ENCODE assay signal across 1 cellular context in the genomic region with DNA sequence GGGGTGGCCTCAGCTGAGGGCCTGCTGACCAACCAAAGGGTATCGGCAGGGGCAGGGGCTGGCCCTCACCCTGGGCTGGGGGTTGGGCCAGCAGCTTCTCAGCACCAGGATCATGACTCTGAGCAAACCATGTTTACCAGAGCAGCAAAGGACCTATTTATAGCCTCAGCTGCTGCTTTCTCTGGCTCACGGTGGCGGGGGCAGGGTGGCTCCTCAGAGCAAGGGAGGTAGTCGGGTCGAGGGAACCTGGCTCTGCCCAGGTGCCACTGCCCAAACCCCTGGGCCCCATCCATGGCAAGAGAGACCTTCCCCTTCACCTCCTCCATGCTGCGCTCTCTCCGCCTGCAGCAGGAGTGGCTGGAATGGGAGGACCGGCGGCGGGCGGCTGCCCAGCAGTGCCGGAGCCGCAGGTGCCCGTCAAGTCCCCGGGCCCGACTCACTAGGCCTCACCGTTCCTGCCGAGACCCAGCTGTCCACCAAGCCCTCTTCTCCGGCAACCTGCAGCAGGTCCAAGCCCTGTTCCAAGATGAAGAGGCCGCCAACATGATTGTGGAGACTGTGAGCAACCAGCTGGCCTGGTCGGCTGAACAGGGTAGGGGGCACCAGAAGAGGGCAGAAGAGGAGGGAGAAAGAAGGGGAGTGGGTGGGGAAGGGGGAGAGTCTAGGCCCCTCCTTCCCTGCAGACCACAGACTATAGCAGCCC.
TF ChIP-seq lines count a peak whose summit lies in the region.

A gene with protein sequence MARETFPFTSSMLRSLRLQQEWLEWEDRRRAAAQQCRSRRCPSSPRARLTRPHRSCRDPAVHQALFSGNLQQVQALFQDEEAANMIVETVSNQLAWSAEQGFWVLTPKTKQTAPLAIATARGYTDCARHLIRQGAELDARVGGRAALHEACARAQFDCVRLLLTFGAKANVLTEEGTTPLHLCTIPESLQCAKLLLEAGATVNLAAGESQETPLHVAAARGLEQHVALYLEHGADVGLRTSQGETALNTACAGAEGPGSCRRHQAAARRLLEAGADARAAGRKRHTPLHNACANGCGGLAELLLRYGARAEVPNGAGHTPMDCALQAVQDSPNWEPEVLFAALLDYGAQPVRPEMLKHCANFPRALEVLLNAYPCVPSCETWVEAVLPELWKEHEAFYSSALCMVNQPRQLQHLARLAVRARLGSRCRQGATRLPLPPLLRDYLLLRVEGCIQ (plus strand): TSS at position 206 of the 703 bp plus-strand sequence. CDS start 86 bp downstream, at position 292.

TF ChIP-seq in HepG2, 621 proteins besides CTCF, POLR2A, EP300 and RAD21 (continued from another document and continues in another):
- TF ChIP-seq, protein P1, sequence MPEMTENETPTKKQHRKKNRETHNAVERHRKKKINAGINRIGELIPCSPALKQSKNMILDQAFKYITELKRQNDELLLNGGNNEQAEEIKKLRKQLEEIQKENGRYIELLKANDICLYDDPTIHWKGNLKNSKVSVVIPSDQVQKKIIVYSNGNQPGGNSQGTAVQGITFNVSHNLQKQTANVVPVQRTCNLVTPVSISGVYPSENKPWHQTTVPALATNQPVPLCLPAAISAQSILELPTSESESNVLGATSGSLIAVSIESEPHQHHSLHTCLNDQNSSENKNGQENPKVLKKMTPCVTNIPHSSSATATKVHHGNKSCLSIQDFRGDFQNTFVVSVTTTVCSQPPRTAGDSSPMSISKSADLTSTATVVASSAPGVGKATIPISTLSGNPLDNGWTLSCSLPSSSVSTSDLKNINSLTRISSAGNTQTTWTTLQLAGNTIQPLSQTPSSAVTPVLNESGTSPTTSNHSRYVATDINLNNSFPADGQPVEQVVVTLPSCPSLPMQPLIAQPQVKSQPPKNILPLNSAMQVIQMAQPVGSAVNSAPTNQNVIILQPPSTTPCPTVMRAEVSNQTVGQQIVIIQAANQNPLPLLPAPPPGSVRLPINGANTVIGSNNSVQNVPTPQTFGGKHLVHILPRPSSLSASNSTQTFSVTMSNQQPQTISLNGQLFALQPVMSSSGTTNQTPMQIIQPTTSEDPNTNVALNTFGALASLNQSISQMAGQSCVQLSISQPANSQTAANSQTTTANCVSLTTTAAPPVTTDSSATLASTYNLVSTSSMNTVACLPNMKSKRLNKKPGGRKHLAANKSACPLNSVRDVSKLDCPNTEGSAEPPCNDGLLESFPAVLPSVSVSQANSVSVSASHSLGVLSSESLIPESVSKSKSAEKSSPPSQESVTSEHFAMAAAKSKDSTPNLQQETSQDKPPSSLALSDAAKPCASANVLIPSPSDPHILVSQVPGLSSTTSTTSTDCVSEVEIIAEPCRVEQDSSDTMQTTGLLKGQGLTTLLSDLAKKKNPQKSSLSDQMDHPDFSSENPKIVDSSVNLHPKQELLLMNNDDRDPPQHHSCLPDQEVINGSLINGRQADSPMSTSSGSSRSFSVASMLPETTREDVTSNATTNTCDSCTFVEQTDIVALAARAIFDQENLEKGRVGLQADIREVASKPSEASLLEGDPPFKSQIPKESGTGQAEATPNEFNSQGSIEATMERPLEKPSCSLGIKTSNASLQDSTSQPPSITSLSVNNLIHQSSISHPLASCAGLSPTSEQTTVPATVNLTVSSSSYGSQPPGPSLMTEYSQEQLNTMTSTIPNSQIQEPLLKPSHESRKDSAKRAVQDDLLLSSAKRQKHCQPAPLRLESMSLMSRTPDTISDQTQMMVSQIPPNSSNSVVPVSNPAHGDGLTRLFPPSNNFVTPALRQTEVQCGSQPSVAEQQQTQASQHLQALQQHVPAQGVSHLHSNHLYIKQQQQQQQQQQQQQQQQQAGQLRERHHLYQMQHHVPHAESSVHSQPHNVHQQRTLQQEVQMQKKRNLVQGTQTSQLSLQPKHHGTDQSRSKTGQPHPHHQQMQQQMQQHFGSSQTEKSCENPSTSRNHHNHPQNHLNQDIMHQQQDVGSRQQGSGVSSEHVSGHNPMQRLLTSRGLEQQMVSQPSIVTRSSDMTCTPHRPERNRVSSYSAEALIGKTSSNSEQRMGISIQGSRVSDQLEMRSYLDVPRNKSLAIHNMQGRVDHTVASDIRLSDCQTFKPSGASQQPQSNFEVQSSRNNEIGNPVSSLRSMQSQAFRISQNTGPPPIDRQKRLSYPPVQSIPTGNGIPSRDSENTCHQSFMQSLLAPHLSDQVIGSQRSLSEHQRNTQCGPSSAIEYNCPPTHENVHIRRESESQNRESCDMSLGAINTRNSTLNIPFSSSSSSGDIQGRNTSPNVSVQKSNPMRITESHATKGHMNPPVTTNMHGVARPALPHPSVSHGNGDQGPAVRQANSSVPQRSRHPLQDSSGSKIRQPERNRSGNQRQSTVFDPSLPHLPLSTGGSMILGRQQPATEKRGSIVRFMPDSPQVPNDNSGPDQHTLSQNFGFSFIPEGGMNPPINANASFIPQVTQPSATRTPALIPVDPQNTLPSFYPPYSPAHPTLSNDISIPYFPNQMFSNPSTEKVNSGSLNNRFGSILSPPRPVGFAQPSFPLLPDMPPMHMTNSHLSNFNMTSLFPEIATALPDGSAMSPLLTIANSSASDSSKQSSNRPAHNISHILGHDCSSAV (CRISPR knock-in tag; IDR thresholded peaks at IDR 0.05; ENCODE audit: borderline replicate concordance), result no peak
- TF ChIP-seq ZNF317 (CRISPR knock-in tag; IDR thresholded peaks at IDR 0.05), result no peak
- no peak for TF ChIP-seq ZNF878 (CRISPR knock-in tag; IDR thresholded peaks at IDR 0.05)
- TF ChIP-seq NFRKB (IDR thresholded peaks at IDR 0.05), result no peak
- no peak for TF ChIP-seq SIX4 (CRISPR knock-in tag; IDR thresholded peaks at IDR 0.05)
- no peak for TF ChIP-seq ZNF121 (CRISPR knock-in tag; IDR thresholded peaks at IDR 0.05)
- no peak for TF ChIP-seq ATF7 (IDR thresholded peaks at IDR 0.05)
- TF ChIP-seq ATF7 (CRISPR knock-in tag; IDR thresholded peaks at IDR 0.05), result no peak
- TF ChIP-seq GATA4 (IDR thresholded peaks at IDR 0.05; ENCODE audit: borderline replicate concordance, low read depth), result no peak
- TF ChIP-seq ZNF232 (CRISPR knock-in tag; IDR thresholded peaks at IDR 0.05; ENCODE audit: borderline replicate concordance), result no peak
- TF ChIP-seq HNF4G (IDR thresholded peaks at IDR 0.05; ENCODE audit: borderline replicate concordance, low read depth, low read length), result no peak
- TF ChIP-seq HNF4G (CRISPR knock-in tag; IDR thresholded peaks at IDR 0.05; ENCODE audit: borderline replicate concordance, low read depth), result no peak
- TF ChIP-seq KDM6A (CRISPR knock-in tag; IDR thresholded peaks at IDR 0.05; ENCODE audit: low read depth), result no peak
- TF ChIP-seq, protein P2, sequence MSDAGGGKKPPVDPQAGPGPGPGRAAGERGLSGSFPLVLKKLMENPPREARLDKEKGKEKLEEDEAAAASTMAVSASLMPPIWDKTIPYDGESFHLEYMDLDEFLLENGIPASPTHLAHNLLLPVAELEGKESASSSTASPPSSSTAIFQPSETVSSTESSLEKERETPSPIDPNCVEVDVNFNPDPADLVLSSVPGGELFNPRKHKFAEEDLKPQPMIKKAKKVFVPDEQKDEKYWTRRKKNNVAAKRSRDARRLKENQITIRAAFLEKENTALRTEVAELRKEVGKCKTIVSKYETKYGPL (CRISPR knock-in tag; IDR thresholded peaks at IDR 0.05), result no peak
- no peak for TF ChIP-seq FLYWCH1 (CRISPR knock-in tag; IDR thresholded peaks at IDR 0.05)
- no peak for TF ChIP-seq SPEN (CRISPR knock-in tag; IDR thresholded peaks at IDR 0.05; ENCODE audit: low read depth)
- TF ChIP-seq, protein P3, sequence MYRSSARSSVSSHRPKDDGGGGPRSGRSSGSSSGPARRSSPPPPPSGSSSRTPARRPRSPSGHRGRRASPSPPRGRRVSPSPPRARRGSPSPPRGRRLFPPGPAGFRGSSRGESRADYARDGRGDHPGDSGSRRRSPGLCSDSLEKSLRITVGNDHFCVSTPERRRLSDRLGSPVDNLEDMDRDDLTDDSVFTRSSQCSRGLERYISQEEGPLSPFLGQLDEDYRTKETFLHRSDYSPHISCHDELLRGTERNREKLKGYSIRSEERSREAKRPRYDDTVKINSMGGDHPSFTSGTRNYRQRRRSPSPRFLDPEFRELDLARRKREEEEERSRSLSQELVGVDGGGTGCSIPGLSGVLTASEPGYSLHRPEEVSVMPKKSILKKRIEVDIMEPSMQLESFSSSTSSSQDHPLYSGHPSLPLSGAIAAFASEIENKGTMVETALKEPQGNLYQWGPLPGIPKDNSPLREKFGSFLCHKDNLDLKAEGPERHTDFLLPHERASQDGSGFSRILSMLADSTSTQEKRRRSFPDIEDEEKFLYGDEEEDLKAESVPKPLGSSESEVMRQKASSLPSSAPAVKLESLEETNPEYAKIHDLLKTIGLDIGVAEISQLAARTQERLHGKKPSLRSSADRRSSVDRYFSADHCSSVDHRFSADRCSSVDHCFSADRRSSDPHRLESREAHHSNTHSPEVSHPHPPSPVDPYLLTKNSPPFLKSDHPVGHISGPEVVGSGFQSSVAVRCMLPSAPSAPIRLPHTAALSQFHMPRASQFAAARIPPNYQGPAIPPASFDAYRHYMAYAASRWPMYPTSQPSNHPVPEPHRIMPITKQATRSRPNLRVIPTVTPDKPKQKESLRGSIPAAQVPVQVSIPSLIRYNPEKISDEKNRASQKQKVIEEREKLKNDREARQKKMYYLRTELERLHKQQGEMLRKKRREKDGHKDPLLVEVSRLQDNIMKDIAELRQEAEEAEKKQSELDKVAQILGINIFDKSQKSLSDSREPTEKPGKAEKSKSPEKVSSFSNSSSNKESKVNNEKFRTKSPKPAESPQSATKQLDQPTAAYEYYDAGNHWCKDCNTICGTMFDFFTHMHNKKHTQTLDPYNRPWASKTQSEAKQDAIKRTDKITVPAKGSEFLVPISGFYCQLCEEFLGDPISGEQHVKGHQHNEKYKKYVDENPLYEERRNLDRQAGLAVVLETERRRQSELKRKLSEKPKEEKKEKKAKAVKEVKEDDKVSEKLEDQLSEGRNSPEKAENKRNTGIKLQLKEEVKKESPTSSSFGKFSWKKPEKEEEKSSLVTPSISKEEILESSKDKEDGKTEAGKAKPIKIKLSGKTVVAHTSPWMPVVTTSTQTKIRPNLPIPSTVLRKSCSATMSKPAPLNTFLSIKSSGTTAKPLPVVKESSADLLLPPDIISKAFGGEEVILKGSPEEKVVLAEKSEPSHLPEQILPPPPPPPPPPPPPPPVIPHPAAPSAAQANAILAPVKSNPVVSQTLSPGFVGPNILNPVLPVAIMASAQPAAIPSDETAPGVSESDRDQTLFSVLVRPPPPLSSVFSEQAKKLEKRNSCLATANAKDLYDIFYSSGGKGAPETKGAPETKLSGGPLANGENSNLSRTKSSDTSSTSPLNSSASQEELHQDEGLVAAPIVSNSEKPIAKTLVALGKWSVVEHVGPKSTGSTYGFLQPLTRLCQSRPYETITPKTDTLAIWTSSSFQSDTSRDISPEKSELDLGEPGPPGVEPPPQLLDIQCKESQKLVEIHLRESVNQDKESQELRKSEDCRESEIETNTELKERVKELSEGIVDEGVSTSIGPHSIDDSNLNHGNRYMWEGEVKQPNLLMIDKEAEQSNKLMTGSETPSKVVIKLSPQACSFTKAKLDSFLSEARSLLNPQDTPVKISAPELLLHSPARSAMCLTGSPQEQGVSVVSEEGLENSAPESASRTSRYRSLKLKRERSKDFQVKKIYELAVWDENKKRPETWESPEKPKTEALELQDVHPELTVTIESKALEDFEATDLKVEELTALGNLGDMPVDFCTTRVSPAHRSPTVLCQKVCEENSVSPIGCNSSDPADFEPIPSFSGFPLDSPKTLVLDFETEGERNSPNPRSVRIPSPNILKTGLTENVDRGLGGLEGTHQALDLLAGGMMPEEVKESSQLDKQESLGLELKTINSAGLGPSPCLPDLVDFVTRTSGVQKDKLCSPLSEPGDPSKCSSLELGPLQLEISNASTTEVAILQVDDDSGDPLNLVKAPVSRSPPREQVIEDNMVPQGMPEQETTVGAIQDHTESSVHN (CRISPR knock-in tag; IDR thresholded peaks at IDR 0.05), result no peak
- peak; percentile 74; the same call in 1 of the 2 replicates for TF ChIP-seq RFXAP (CRISPR knock-in tag; IDR thresholded peaks at IDR 0.05; ENCODE audit: borderline replicate concordance)
- TF ChIP-seq CENPX (CRISPR knock-in tag; IDR thresholded peaks at IDR 0.05), result no peak
- TF ChIP-seq, protein P4, sequence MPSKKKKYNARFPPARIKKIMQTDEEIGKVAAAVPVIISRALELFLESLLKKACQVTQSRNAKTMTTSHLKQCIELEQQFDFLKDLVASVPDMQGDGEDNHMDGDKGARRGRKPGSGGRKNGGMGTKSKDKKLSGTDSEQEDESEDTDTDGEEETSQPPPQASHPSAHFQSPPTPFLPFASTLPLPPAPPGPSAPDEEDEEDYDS (CRISPR knock-in tag; IDR thresholded peaks at IDR 0.05), result no peak
- TF ChIP-seq NKX3-1 (CRISPR knock-in tag; IDR thresholded peaks at IDR 0.05), result no peak
- TF ChIP-seq ZNF180 (CRISPR knock-in tag; IDR thresholded peaks at IDR 0.05; ENCODE audit: borderline replicate concordance, low read depth), result no peak
- TF ChIP-seq PHF21A (CRISPR knock-in tag; IDR thresholded peaks at IDR 0.05), result no peak
- no peak for TF ChIP-seq HMGA1 (CRISPR knock-in tag; conservative IDR thresholded peaks at IDR 0.05)
- TF ChIP-seq ZNF772 (CRISPR knock-in tag; IDR thresholded peaks at IDR 0.05), result 0 out of 2 replicates have a peak, but pooled peaks have one; percentile 25
- TF ChIP-seq SNAPC2 (CRISPR knock-in tag; IDR thresholded peaks at IDR 0.05), result no peak
- no peak for TF ChIP-seq NFE2L1 (CRISPR knock-in tag; IDR thresholded peaks at IDR 0.05; ENCODE audit: borderline replicate concordance)
- no peak for TF ChIP-seq CCDC6 (CRISPR knock-in tag; IDR thresholded peaks at IDR 0.05)
- no peak for TF ChIP-seq NR2F6 (IDR thresholded peaks at IDR 0.05)
- TF ChIP-seq NR2F6 (CRISPR knock-in tag; IDR thresholded peaks at IDR 0.05), result no peak
- TF ChIP-seq MTF2 (CRISPR knock-in tag; IDR thresholded peaks at IDR 0.05; ENCODE audit: borderline replicate concordance), result no peak
- no peak for TF ChIP-seq TCF7 (IDR thresholded peaks at IDR 0.05; ENCODE audit: low read depth)
- no peak for TF ChIP-seq MIER2 (CRISPR knock-in tag; IDR thresholded peaks at IDR 0.05)
- no peak for TF ChIP-seq HOXA9 (CRISPR knock-in tag; IDR thresholded peaks at IDR 0.05; ENCODE audit: borderline replicate concordance)
- no peak for TF ChIP-seq REXO4 (CRISPR knock-in tag; IDR thresholded peaks at IDR 0.05; ENCODE audit: borderline replicate concordance)
- TF ChIP-seq GLI4 (CRISPR knock-in tag; IDR thresholded peaks at IDR 0.05; ENCODE audit: borderline replicate concordance), result no peak
